Comparison of ENCODE assay signal across 19 cellular contexts in genomic region chr17:31385428-31386285, GRCh38. TPM values are rescaled to one million over a fixed set of nuclear protein-coding genes. Genes with fewer than 3 reads are reported as not detected.
DNase-seq lines count a peak whose midpoint lies in the region; ATAC-seq and TF ChIP-seq lines count a peak whose summit lies in the region.
"Had no signal": no experiment of that assay in that cellular context is flagged by ENCODE, and none has a peak within 500 bp of the region (broad histone marks: within the 10 kb centered on the region; RNA-seq: fewer than 3 reads in every experiment).

No MANE protein-coding gene starts in this region.

- no peak overlapping the region for H3K4me3 Mint-ChIP-seq in WTC11
- H3K4me3 Mint-ChIP-seq in CD14-positive monocyte: no peak overlapping the region
- H3K4me3 Mint-ChIP-seq: CD4-positive, alpha-beta memory T cell had no signal

- no peaks in the 10 kb centered on the region for H3K9me3 Mint-ChIP-seq in WTC11
- peaks cover 0 to 7% (median under 1%) of the 10 kb centered on the region in 7 donors for H3K9me3 Mint-ChIP-seq in CD14-positive monocyte
- H3K9me3 Mint-ChIP-seq: CD4-positive, alpha-beta memory T cell had no signal

- POLR2A ChIA-PET in HEK293 (lab: Yijun Ruan, JAX) (no interaction called here), WTC11 (lab: Charles Lee) (no interaction called here)

- no peaks in the 10 kb centered on the region for H3K9me3 ChIP-seq in HEK293 (ENCODE audit: control insufficient read depth, insufficient read depth, low read depth, low read length)

- H3K4me1 ChIP-seq in HEK293 (ENCODE audit: control insufficient read depth, insufficient read depth, low read length): no peaks in the 10 kb centered on the region

- H3K27ac Mint-ChIP-seq in WTC11 (peak overlapping the region; percentile 45; the same call in 1 of the 2 replicates), CD14-positive monocyte (no peak overlapping the region)

- no peak overlapping the region for H3K27ac ChIP-seq in HEK293 (ENCODE audit: extremely low read depth, low read depth, low read length)
- H3K27ac ChIP-seq: PC-9, RWPE1 had no signal

- TF ChIP-seq CTCF in AG10803 (conservative IDR thresholded peaks at IDR 0.05; ENCODE audit: low read length) (no peak), HEK293 (tag by site-specific recombination; IDR thresholded peaks at IDR 0.05) (no peak), WTC11 (IDR thresholded peaks at IDR 0.05) (no peak), foreskin fibroblast (IDR thresholded peaks at IDR 0.05; ENCODE audit: low read depth, low read length) (no peak), CD14-positive monocyte (IDR thresholded peaks at IDR 0.05) (no peak)

- peaks cover 0 to 7% of the 10 kb centered on the region in 2 experiments; a peak in 1 of 3 replicates for H3K36me3 ChIP-seq in HEK293 (ENCODE audit: control insufficient read depth in 2 of 2, insufficient read depth in 1 of 2, low read length in 2 of 2)

- no peak for ATAC-seq in WTC11
- ATAC-seq: K562 had no signal

- H3K36me3 Mint-ChIP-seq in WTC11 (no peaks in the 10 kb centered on the region), CD14-positive monocyte (peaks cover 4 to 7% of the 10 kb centered on the region in 2 donors)
- H3K36me3 Mint-ChIP-seq: CD4-positive, alpha-beta memory T cell had no signal

- H3K27me3 Mint-ChIP-seq in WTC11 (ENCODE audit: low read depth) (peaks cover 17% of the 10 kb centered on the region), CD14-positive monocyte (ENCODE audit: low read depth in 3 of 3) (peaks cover 27 to 36% (median 27%) of the 10 kb centered on the region in 3 donors)

- no peak overlapping the region for H3K4me3 ChIP-seq in AG10803 (ENCODE audit: low read length)
- no peak overlapping the region for H3K4me3 ChIP-seq in HEK293 (ENCODE audit: low read depth, low read length)
- H3K4me3 ChIP-seq in foreskin fibroblast (ENCODE audit: low read depth in 1 of 2, low read length in 2 of 2): no peak overlapping the region
- H3K4me3 ChIP-seq: K562, PC-9 had no signal

- H3K4me1 Mint-ChIP-seq in WTC11: peaks cover 12% of the 10 kb centered on the region
- H3K4me1 Mint-ChIP-seq in CD14-positive monocyte: peaks cover 6% of the 10 kb centered on the region

- intact Hi-C loops in CD14-positive monocyte (cut with micrococcal nuclease): no loop called here

- DNase-seq in AG10803 (ENCODE audit: low read depth) (peak; percentile 27), WTC11 (ENCODE audit: low spot score) (no peak), foreskin fibroblast (peak; percentile 21 to 49), medulla oblongata (ENCODE audit: extremely low spot score) (no peak), middle frontal gyrus (ENCODE audit: extremely low spot score, low spot score) (no peak), CD14-positive monocyte (ENCODE audit: low spot score) (no peak), T1000 (lab: John Stamatoyannopoulos, UW) (no peak)
- DNase-seq: CD4-positive, alpha-beta memory T cell; DMS153; GF-D8; MV-4-11; NCI-H1694 treated with DMSO at 0.1 percent for 48 hours; NCI-H2107; NCI-H2227 treated with DMSO at 0.1 percent for 48 hours; NCI-H510A treated with DMSO at 0.1 percent for 48 hours; PC-9 had no signal

- CTCF ChIA-PET in HEK293 (lab: Yijun Ruan, JAX) (interaction anchor here (1.0 kb wide), 2 partner anchors 8 to 12 kb away, joined by 3 read pairs; no protein-coding TSS in a partner anchor), WTC11 (lab: Charles Lee) (no interaction called here)

TF ChIP-seq in HEK293, 187 proteins besides CTCF, POLR2A, EP300 and RAD21:
- TF ChIP-seq ZNF549 (tag by site-specific recombination; IDR thresholded peaks at IDR 0.05) (no peak), ZBTB7A (tag by site-specific recombination; IDR thresholded peaks at IDR 0.05; ENCODE audit: low read depth) (no peak), WT1 (tag by site-specific recombination; IDR thresholded peaks at IDR 0.05) (no peak), MZF1 (tag by site-specific recombination; IDR thresholded peaks at IDR 0.05; ENCODE audit: borderline replicate concordance) (no peak), TCF7L2 (IDR thresholded peaks at IDR 0.05; ENCODE audit: borderline replicate concordance, low read depth, low read length) (no peak), ZNF341 (tag by site-specific recombination; IDR thresholded peaks at IDR 0.05; ENCODE audit: low read depth) (peak; percentile 68), ZNF391 (tag by site-specific recombination; IDR thresholded peaks at IDR 0.05; ENCODE audit: borderline replicate concordance, low read depth) (no peak), KLF10 (tag by site-specific recombination; IDR thresholded peaks at IDR 0.05) (no peak), GLI2 (tag by site-specific recombination; IDR thresholded peaks at IDR 0.05; ENCODE audit: borderline replicate concordance, low read depth) (no peak), ZNF398 (tag by site-specific recombination; IDR thresholded peaks at IDR 0.05) (no peak), ZNF664 (tag by site-specific recombination; IDR thresholded peaks at IDR 0.05) (peak; percentile 94), TRIM28 (IDR thresholded peaks at IDR 0.05; ENCODE audit: borderline replicate concordance, low read length) (no peak), ZNF221 (tag by site-specific recombination; IDR thresholded peaks at IDR 0.05; ENCODE audit: borderline replicate concordance) (no peak)

TF ChIP-seq in WTC11, 78 proteins besides CTCF, POLR2A, EP300 and RAD21:
- TF ChIP-seq ZNF671 (CRISPR knock-in tag; IDR thresholded peaks at IDR 0.05) (no peak), MXD4 (CRISPR knock-in tag; IDR thresholded peaks at IDR 0.05; ENCODE audit: borderline replicate concordance) (no peak)

RNA-seq across cellular contexts. Expression of gene RAB11FIP4, which starts 5.8 kb away (rescaled TPM):
- 47.3 to 54.9 TPM (median 50.9 TPM) in 3 replicates for total RNA-seq in WTC11 (2021)
- polyA plus RNA-seq in CD14-positive monocyte: 10 to 100 TPM; 10.4 to 16.2 TPM

Comparison
In these comparisons a context has a peak if more than half of its experiments do, and no peak if none do; other contexts are left out.
1. DNase-seq: peak in AG10803 (single experiment) and foreskin fibroblast (2 of 2); none in WTC11 (single experiment), medulla oblongata (single experiment), middle frontal gyrus (single experiment), CD14-positive monocyte (single experiment) and T1000 (single experiment).